ENCODE assay signal across 2 cellular contexts in genomic region chr9:131727184-131727785, GRCh38.
A peak's percentile ranks its signal among the peaks of the same experiment; 100 is the strongest.
TF ChIP-seq lines count a peak whose summit lies in the region.

No MANE protein-coding gene starts in this region.

TF ChIP-seq in IMR-90, 13 proteins besides CTCF, POLR2A, EP300 and RAD21:
- no peak for TF ChIP-seq SMC3 (IDR thresholded peaks at IDR 0.05; ENCODE audit: low read depth, low read length)

TF ChIP-seq in GM12878, 131 proteins besides CTCF, POLR2A, EP300 and RAD21:
- TF ChIP-seq CBFB (IDR thresholded peaks at IDR 0.05; ENCODE audit: low read depth), result no peak
- no peak for TF ChIP-seq SP1 (IDR thresholded peaks at IDR 0.05; ENCODE audit: low read depth, low read length)
- no peak for TF ChIP-seq NR2C1 (IDR thresholded peaks at IDR 0.05)
- peak; percentile 86 for TF ChIP-seq MEF2B (IDR thresholded peaks at IDR 0.05; ENCODE audit: partially characterized antibody, poor library complexity, severe bottlenecking)
- TF ChIP-seq PAX8 (IDR thresholded peaks at IDR 0.05), result no peak
- no peak for TF ChIP-seq ELK1 (IDR thresholded peaks at IDR 0.05; ENCODE audit: low read depth, low read length)
- TF ChIP-seq SMARCA5 (IDR thresholded peaks at IDR 0.05), result 0 out of 2 replicates have a peak, but pooled peaks have one; percentile 47
- TF ChIP-seq CBX5 (IDR thresholded peaks at IDR 0.05; ENCODE audit: low read depth), result no peak
- TF ChIP-seq BMI1 (IDR thresholded peaks at IDR 0.05; ENCODE audit: borderline replicate concordance), result no peak
- 0 out of 2 replicates have a peak, but pooled peaks have one; percentile 11 for TF ChIP-seq BACH1 (IDR thresholded peaks at IDR 0.05; ENCODE audit: borderline replicate concordance)
- TF ChIP-seq, protein P1, sequence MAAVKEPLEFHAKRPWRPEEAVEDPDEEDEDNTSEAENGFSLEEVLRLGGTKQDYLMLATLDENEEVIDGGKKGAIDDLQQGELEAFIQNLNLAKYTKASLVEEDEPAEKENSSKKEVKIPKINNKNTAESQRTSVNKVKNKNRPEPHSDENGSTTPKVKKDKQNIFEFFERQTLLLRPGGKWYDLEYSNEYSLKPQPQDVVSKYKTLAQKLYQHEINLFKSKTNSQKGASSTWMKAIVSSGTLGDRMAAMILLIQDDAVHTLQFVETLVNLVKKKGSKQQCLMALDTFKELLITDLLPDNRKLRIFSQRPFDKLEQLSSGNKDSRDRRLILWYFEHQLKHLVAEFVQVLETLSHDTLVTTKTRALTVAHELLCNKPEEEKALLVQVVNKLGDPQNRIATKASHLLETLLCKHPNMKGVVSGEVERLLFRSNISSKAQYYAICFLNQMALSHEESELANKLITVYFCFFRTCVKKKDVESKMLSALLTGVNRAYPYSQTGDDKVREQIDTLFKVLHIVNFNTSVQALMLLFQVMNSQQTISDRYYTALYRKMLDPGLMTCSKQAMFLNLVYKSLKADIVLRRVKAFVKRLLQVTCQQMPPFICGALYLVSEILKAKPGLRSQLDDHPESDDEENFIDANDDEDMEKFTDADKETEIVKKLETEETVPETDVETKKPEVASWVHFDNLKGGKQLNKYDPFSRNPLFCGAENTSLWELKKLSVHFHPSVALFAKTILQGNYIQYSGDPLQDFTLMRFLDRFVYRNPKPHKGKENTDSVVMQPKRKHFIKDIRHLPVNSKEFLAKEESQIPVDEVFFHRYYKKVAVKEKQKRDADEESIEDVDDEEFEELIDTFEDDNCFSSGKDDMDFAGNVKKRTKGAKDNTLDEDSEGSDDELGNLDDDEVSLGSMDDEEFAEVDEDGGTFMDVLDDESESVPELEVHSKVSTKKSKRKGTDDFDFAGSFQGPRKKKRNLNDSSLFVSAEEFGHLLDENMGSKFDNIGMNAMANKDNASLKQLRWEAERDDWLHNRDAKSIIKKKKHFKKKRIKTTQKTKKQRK (IDR thresholded peaks at IDR 0.05; ENCODE audit: low read depth, low read length), result no peak
- TF ChIP-seq ZBED1 (IDR thresholded peaks at IDR 0.05; ENCODE audit: borderline replicate concordance), result no peak
